Comparison of ENCODE assay signal across 8 cellular contexts in the genomic region with DNA sequence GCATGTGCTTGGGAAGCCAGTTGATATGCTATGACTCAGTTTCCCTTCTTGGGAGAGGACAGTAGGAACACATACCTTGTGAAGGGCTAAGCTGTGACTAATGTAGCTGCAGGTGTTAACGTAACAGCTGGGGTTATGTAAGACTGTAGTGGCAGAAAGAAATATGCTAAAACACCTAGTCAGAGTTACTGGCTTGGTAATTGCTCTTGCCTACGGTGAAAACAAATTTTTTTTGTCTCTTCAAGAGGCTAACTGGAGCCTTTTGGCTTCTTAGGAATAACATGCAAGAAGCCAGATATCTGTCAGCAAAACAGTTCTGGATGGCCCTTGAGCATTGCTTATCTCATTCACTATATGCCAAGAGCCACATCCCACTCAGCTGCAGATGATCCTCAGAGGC. TPM values are rescaled to one million over a fixed set of nuclear protein-coding genes. Genes with fewer than 3 reads are reported as not detected.
DNase-seq lines count a peak whose midpoint lies in the region; ATAC-seq lines count a peak whose summit lies in the region.

No MANE protein-coding gene starts in this region.

- no peaks in the 10 kb centered on the region for H3K36me3 Mint-ChIP-seq in activated CD4-positive, alpha-beta T cell treated with anti-CD3 and anti-CD28 coated beads, Interleukin-2, amount 10 ng/mL, durations not matched to agents 24 days and 14 days (ENCODE audit: low read depth)
- H3K36me3 Mint-ChIP-seq in activated T-helper 17 cell treated with anti-CD3 and anti-CD28 coated beads, Interleukin-2, amount 50 U/mL, for 72 hours (ENCODE audit: low read depth), result peaks cover 19% of the 10 kb centered on the region

- peak overlapping the region; percentile 78; the same call in 1 of the 2 replicates for H3K4me3 ChIP-seq in iPS-18c (ENCODE audit: insufficient read depth, low read depth, low read length)

- peak overlapping the region; percentile 94 for H3K27ac Mint-ChIP-seq in activated CD4-positive, alpha-beta T cell treated with anti-CD3 and anti-CD28 coated beads, Interleukin-2, amount 10 ng/mL, durations not matched to agents 24 days and 14 days
- H3K27ac Mint-ChIP-seq in activated T-helper 17 cell treated with anti-CD3 and anti-CD28 coated beads, Interleukin-2, amount 50 U/mL, for 72 hours, result peak overlapping the region; percentile 77

- no peak for DNase-seq in activated CD4-positive, alpha-beta T cell treated with anti-CD3 and anti-CD28 coated beads, Interleukin-2, amount 10 ng/mL, durations not matched to agents 24 days and 14 days
- no peak for DNase-seq in activated CD4-positive, alpha-beta T cell treated with anti-CD3 and anti-CD28 coated beads for 4 hours
- peak; percentile 34 for DNase-seq in superior temporal gyrus (ENCODE audit: extremely low spot score)
- DNase-seq in SKM-1 treated with dmso at 0.1 percent for 144 hours (lab: John Stamatoyannopoulos, UW; ENCODE audit: unreplicated experiment), result no peak
- DNase-seq in kidney glomerular epithelial cell (lab: John Stamatoyannopoulos, UW), result no peak

- H3K9me3 ChIP-seq in iPS-18c (ENCODE audit: control insufficient read depth, insufficient read depth, low read length), result no peaks in the 10 kb centered on the region

- H3K4me1 Mint-ChIP-seq in activated CD4-positive, alpha-beta T cell treated with anti-CD3 and anti-CD28 coated beads, Interleukin-2, amount 10 ng/mL, durations not matched to agents 24 days and 14 days, result peaks cover 62% of the 10 kb centered on the region
- H3K4me1 Mint-ChIP-seq in activated T-helper 17 cell treated with anti-CD3 and anti-CD28 coated beads, Interleukin-2, amount 50 U/mL, for 72 hours, result peaks cover 54% of the 10 kb centered on the region

- H3K9me3 Mint-ChIP-seq in activated CD4-positive, alpha-beta T cell treated with anti-CD3 and anti-CD28 coated beads, Interleukin-2, amount 10 ng/mL, durations not matched to agents 24 days and 14 days, result no peaks in the 10 kb centered on the region
- H3K9me3 Mint-ChIP-seq in activated T-helper 17 cell treated with anti-CD3 and anti-CD28 coated beads, Interleukin-2, amount 50 U/mL, for 72 hours, result no peaks in the 10 kb centered on the region

- no peaks in the 10 kb centered on the region for H3K27me3 Mint-ChIP-seq in activated CD4-positive, alpha-beta T cell treated with anti-CD3 and anti-CD28 coated beads, Interleukin-2, amount 10 ng/mL, durations not matched to agents 24 days and 14 days
- H3K27me3 Mint-ChIP-seq in activated T-helper 17 cell treated with anti-CD3 and anti-CD28 coated beads, Interleukin-2, amount 50 U/mL, for 72 hours, result no peaks in the 10 kb centered on the region

- intact Hi-C loops in activated CD4-positive, alpha-beta T cell treated with anti-CD3 and anti-CD28 coated beads, Interleukin-2, amount 10 ng/mL, durations not matched to agents 24 days and 14 days (cut with micrococcal nuclease), result loop anchor here (2.0 kb wide), 1 partner anchor 195 kb away; no protein-coding TSS in a partner anchor

- ATAC-seq in activated T-helper 17 cell treated with anti-CD3 and anti-CD28 coated beads, Interleukin-2, amount 50 U/mL, for 72 hours (replicated peaks), result no peak
- no peak for ATAC-seq in HG02884 (IDR thresholded peaks at IDR 0.05; ENCODE audit: unreplicated experiment)

- H3K4me3 Mint-ChIP-seq in activated CD4-positive, alpha-beta T cell treated with anti-CD3 and anti-CD28 coated beads, Interleukin-2, amount 10 ng/mL, durations not matched to agents 24 days and 14 days, result peak overlapping the region; percentile 95
- H3K4me3 Mint-ChIP-seq in activated T-helper 17 cell treated with anti-CD3 and anti-CD28 coated beads, Interleukin-2, amount 50 U/mL, for 72 hours, result peak overlapping the region; percentile 85

RNA-seq across cellular contexts. Expression of a gene that starts 1.4 kb away (rescaled TPM):
- 24.8 and 27.1 TPM in 2 replicates for total RNA-seq in activated CD4-positive, alpha-beta T cell treated with anti-CD3 and anti-CD28 coated beads, Interleukin-2, amount 10 ng/mL, durations not matched to agents 24 days and 14 days
- 10 to 100 TPM; 33.7 to 45.5 TPM for total RNA-seq in activated T-helper 17 cell treated with anti-CD3 and anti-CD28 coated beads, Interleukin-2, amount 50 U/mL, for 72 hours

RNA-seq across cellular contexts. Expression of a gene that starts 52.2 kb away (rescaled TPM):
- total RNA-seq in activated CD4-positive, alpha-beta T cell treated with anti-CD3 and anti-CD28 coated beads, Interleukin-2, amount 10 ng/mL, durations not matched to agents 24 days and 14 days, result 18.3 and 20.1 TPM in 2 replicates
- 10 to 100 TPM; 12.0 to 16.6 TPM for total RNA-seq in activated T-helper 17 cell treated with anti-CD3 and anti-CD28 coated beads, Interleukin-2, amount 50 U/mL, for 72 hours
